Comparison of ENCODE assay signal across 23 cellular contexts in genomic region chr6:109033655-109034054, GRCh38.
"Had no signal": no experiment of that assay in that cellular context is flagged by ENCODE, and none has a peak within 500 bp of the region (broad histone marks: within the 10 kb centered on the region; RNA-seq: fewer than 3 reads in every experiment).

No MANE protein-coding gene starts in this region.

- H3K27me3 Mint-ChIP-seq: memory B cell; natural killer cell treated with Interleukin-12 subunit alpha and Interleukin-12 subunit beta and Interleukin-15 and Interleukin-18, amount 100 ng/mL, for 72 hours; stimulated activated memory B cell treated with anti-CD40 and anti-IgM and Interleukin-4, amounts not matched to agents 10 μg/mL and 1 μg/mL and 100 μg/mL, for 72 hours; type B pancreatic cell had no signal

- H3K27ac Mint-ChIP-seq: memory B cell; stimulated activated memory B cell treated with anti-CD40 and anti-IgM and Interleukin-4, amounts not matched to agents 10 μg/mL and 1 μg/mL and 100 μg/mL, for 72 hours; type B pancreatic cell had no signal

- H3K4me1 ChIP-seq: right lobe of liver, uterus had no signal

- DNase-seq: islet precursor cell; left ventricle myocardium inferior; midbrain; naive thymus-derived CD4-positive, alpha-beta T cell; ovary; right lobe of liver; stimulated activated CD4-positive, alpha-beta T cell treated with anti-CD3 and anti-CD28 coated beads, Interleukin-1b, Interleukin-23, amount 100 ng/mL, for 48 hours; stimulated activated CD4-positive, alpha-beta T cell treated with anti-CD3 and anti-CD28 coated beads, Interleukin-2, amount 100 ng/mL, for 48 hours; stimulated activated CD4-positive, alpha-beta T cell treated with anti-CD3 and anti-CD28 coated beads, Interleukin-4, amount 100 ng/mL, for 4 hours; stimulated activated CD8-positive, alpha-beta memory T cell treated with anti-CD3 and anti-CD28 coated beads, Interleukin-4, amount 100 ng/mL, for 48 hours; stimulated activated naive CD4-positive, alpha-beta T cell treated with Interleukin-2 at 50 U/mL for 16 hours; stimulated activated naive CD8-positive, alpha-beta T cell treated with anti-CD3 and anti-CD28 coated beads, Interleukin-15, amount 100 ng/mL, for 72 hours; substantia nigra; uterus had no signal

- H3K4me3 ChIP-seq: hepatocyte, left ventricle myocardium inferior, mucosa of descending colon, ovary, right atrium auricular region, right lobe of liver, smooth muscle cell, tibial nerve, uterus had no signal

- H3K9me3 ChIP-seq: left ventricle myocardium inferior, mucosa of descending colon, ovary, right atrium auricular region, right lobe of liver, tibial nerve, uterus had no signal

- H3K36me3 ChIP-seq: left ventricle myocardium inferior, ovary, right atrium auricular region, right lobe of liver, tibial nerve, uterus had no signal

- ATAC-seq: naive thymus-derived CD4-positive, alpha-beta T cell; natural killer cell treated with Interleukin-12 subunit alpha and Interleukin-12 subunit beta and Interleukin-15 and Interleukin-18, amount 100 ng/mL, for 72 hours; right lobe of liver; stimulated activated memory B cell treated with anti-CD40 and anti-IgM and Interleukin-4, amounts not matched to agents 10 μg/mL and 1 μg/mL and 100 μg/mL, for 72 hours; stimulated activated naive CD8-positive, alpha-beta T cell treated with anti-CD3 and anti-CD28 coated beads, Interleukin-15, amount 100 ng/mL, for 72 hours had no signal

- H3K27ac ChIP-seq: hepatocyte, left ventricle myocardium inferior, ovary, right atrium auricular region, right lobe of liver, tibial nerve, uterus had no signal

- H3K4me3 Mint-ChIP-seq: memory B cell; naive thymus-derived CD4-positive, alpha-beta T cell; natural killer cell treated with Interleukin-12 subunit alpha and Interleukin-12 subunit beta and Interleukin-15 and Interleukin-18, amount 100 ng/mL, for 72 hours; stimulated activated memory B cell treated with anti-CD40 and anti-IgM and Interleukin-4, amounts not matched to agents 10 μg/mL and 1 μg/mL and 100 μg/mL, for 72 hours; stimulated activated naive CD8-positive, alpha-beta T cell treated with anti-CD3 and anti-CD28 coated beads, Interleukin-15, amount 100 ng/mL, for 72 hours; type B pancreatic cell had no signal

- H3K9me3 Mint-ChIP-seq: memory B cell; natural killer cell treated with Interleukin-12 subunit alpha and Interleukin-12 subunit beta and Interleukin-15 and Interleukin-18, amount 100 ng/mL, for 72 hours; stimulated activated memory B cell treated with anti-CD40 and anti-IgM and Interleukin-4, amounts not matched to agents 10 μg/mL and 1 μg/mL and 100 μg/mL, for 72 hours; stimulated activated naive CD8-positive, alpha-beta T cell treated with anti-CD3 and anti-CD28 coated beads, Interleukin-15, amount 100 ng/mL, for 72 hours; type B pancreatic cell had no signal

- H3K36me3 Mint-ChIP-seq: natural killer cell treated with Interleukin-12 subunit alpha and Interleukin-12 subunit beta and Interleukin-15 and Interleukin-18, amount 100 ng/mL, for 72 hours; stimulated activated memory B cell treated with anti-CD40 and anti-IgM and Interleukin-4, amounts not matched to agents 10 μg/mL and 1 μg/mL and 100 μg/mL, for 72 hours; type B pancreatic cell had no signal

- H3K27me3 ChIP-seq: hepatocyte, ovary, right atrium auricular region, right lobe of liver, tibial nerve, uterus had no signal
